In genomic region chr1:35876988-35877387, GRCh38 we compare ENCODE assay signal across 2 cellular contexts.
TF ChIP-seq lines count a peak whose summit lies in the region.

No MANE protein-coding gene starts in this region.

TF ChIP-seq in K562, 482 proteins besides CTCF, POLR2A, EP300 and RAD21 (continued from another document):
- TF ChIP-seq FOXM1 (IDR thresholded peaks at IDR 0.05; ENCODE audit: low read depth) (no peak), FOXM1 (CRISPR knock-in tag; IDR thresholded peaks at IDR 0.05; ENCODE audit: low read depth) (no peak), NELFE (IDR thresholded peaks at IDR 0.05; ENCODE audit: insufficient read depth, insufficient read length) (no peak), ZSCAN32 (CRISPR knock-in tag; IDR thresholded peaks at IDR 0.05) (no peak), SAP30 (IDR thresholded peaks at IDR 0.05; ENCODE audit: borderline replicate concordance, insufficient read depth, low read depth, low read length, poor library complexity, severe bottlenecking) (peak; percentile 41), FOXA3 (CRISPR knock-in tag; conservative IDR thresholded peaks at IDR 0.05 in 1 of 2, IDR thresholded peaks at IDR 0.05 in 1 of 2) (no peak), THAP7 (CRISPR knock-in tag; IDR thresholded peaks at IDR 0.05) (no peak), GABPA (tag; conservative IDR thresholded peaks at IDR 0.05; ENCODE audit: low read depth) (no peak), ZNF717 (CRISPR knock-in tag; IDR thresholded peaks at IDR 0.05) (no peak), RFX7 (CRISPR knock-in tag; IDR thresholded peaks at IDR 0.05) (no peak), XRCC5 (IDR thresholded peaks at IDR 0.05; ENCODE audit: low read depth, low read length) (no peak), ZKSCAN8 (CRISPR knock-in tag; IDR thresholded peaks at IDR 0.05) (no peak), CBX2 (IDR thresholded peaks at IDR 0.05; ENCODE audit: insufficient read depth, low read length, poor library complexity, severe bottlenecking) (no peak), POLR2H (tag; IDR thresholded peaks at IDR 0.05; ENCODE audit: low read depth) (no peak), ZNF239 (CRISPR knock-in tag; IDR thresholded peaks at IDR 0.05) (no peak), HDAC2 (IDR thresholded peaks at IDR 0.05) (peak; percentile 51; the same call in 1 of the 2 replicates), ZBTB17 (CRISPR knock-in tag; IDR thresholded peaks at IDR 0.05) (no peak), ILK (tag; IDR thresholded peaks at IDR 0.05; ENCODE audit: borderline replicate concordance, low read depth) (no peak), ZNF639 (CRISPR knock-in tag; conservative IDR thresholded peaks at IDR 0.05 in 1 of 2, IDR thresholded peaks at IDR 0.05 in 1 of 2) (no peak), GABPB1 (CRISPR knock-in tag; IDR thresholded peaks at IDR 0.05) (peak; percentile 57; the same call in 1 of the 2 replicates), NFE2L1 (tag; IDR thresholded peaks at IDR 0.05; ENCODE audit: borderline replicate concordance, low read depth) (no peak), MCM5 (IDR thresholded peaks at IDR 0.05; ENCODE audit: low read depth) (no peak), RNF2 (IDR thresholded peaks at IDR 0.05) (no peak), ZNF143 (CRISPR knock-in tag; IDR thresholded peaks at IDR 0.05) (no peak), PRPF4 (IDR thresholded peaks at IDR 0.05; ENCODE audit: insufficient read depth, low read depth, low read length, poor library complexity, severe bottlenecking) (no peak), NFIX (CRISPR knock-in tag; IDR thresholded peaks at IDR 0.05; ENCODE audit: low read depth) (no peak), ZZZ3 (IDR thresholded peaks at IDR 0.05) (no peak), ZNF444 (CRISPR knock-in tag; IDR thresholded peaks at IDR 0.05) (no peak), HNRNPLL (IDR thresholded peaks at IDR 0.05; ENCODE audit: low read depth, low read length, poor library complexity, severe bottlenecking) (no peak), POU5F1 (IDR thresholded peaks at IDR 0.05; ENCODE audit: borderline replicate concordance, low read depth, low read length, partially characterized antibody) (no peak), RBM25 (IDR thresholded peaks at IDR 0.05; ENCODE audit: low read depth, low read length, severe bottlenecking) (no peak), NCOA1 (IDR thresholded peaks at IDR 0.05; ENCODE audit: low read depth) (0 out of 2 replicates have a peak, but pooled peaks have one; percentile 20)
- TF ChIP-seq, protein P1, sequence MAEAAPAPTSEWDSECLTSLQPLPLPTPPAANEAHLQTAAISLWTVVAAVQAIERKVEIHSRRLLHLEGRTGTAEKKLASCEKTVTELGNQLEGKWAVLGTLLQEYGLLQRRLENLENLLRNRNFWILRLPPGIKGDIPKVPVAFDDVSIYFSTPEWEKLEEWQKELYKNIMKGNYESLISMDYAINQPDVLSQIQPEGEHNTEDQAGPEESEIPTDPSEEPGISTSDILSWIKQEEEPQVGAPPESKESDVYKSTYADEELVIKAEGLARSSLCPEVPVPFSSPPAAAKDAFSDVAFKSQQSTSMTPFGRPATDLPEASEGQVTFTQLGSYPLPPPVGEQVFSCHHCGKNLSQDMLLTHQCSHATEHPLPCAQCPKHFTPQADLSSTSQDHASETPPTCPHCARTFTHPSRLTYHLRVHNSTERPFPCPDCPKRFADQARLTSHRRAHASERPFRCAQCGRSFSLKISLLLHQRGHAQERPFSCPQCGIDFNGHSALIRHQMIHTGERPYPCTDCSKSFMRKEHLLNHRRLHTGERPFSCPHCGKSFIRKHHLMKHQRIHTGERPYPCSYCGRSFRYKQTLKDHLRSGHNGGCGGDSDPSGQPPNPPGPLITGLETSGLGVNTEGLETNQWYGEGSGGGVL (CRISPR knock-in tag; IDR thresholded peaks at IDR 0.05): no peak
- TF ChIP-seq, protein P2, sequence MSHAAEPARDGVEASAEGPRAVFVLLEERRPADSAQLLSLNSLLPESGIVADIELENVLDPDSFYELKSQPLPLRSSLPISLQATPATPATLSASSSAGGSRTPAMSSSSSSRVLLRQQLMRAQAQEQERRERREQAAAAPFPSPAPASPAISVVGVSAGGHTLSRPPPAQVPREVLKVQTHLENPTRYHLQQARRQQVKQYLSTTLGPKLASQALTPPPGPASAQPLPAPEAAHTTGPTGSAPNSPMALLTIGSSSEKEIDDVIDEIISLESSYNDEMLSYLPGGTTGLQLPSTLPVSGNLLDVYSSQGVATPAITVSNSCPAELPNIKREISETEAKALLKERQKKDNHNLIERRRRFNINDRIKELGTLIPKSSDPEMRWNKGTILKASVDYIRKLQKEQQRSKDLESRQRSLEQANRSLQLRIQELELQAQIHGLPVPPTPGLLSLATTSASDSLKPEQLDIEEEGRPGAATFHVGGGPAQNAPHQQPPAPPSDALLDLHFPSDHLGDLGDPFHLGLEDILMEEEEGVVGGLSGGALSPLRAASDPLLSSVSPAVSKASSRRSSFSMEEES (CRISPR knock-in tag; IDR thresholded peaks at IDR 0.05): no peak

TF ChIP-seq in HepG2, 621 proteins besides CTCF, POLR2A, EP300 and RAD21 (continued from another document and continues in another):
- TF ChIP-seq ZNF670 (CRISPR knock-in tag; IDR thresholded peaks at IDR 0.05; ENCODE audit: borderline replicate concordance) (no peak), ZNF12 (CRISPR knock-in tag; IDR thresholded peaks at IDR 0.05) (no peak), ZSCAN20 (CRISPR knock-in tag; IDR thresholded peaks at IDR 0.05; ENCODE audit: borderline replicate concordance) (no peak), USF2 (IDR thresholded peaks at IDR 0.05; ENCODE audit: low read depth, low read length) (no peak), USF2 (CRISPR knock-in tag; IDR thresholded peaks at IDR 0.05; ENCODE audit: borderline replicate concordance) (no peak), FOXO1 (CRISPR knock-in tag; IDR thresholded peaks at IDR 0.05) (no peak), DR1 (CRISPR knock-in tag; IDR thresholded peaks at IDR 0.05) (no peak), NAIF1 (CRISPR knock-in tag; IDR thresholded peaks at IDR 0.05; ENCODE audit: borderline replicate concordance) (no peak), TIGD3 (CRISPR knock-in tag; IDR thresholded peaks at IDR 0.05; ENCODE audit: borderline replicate concordance) (no peak), DPF2 (CRISPR knock-in tag; IDR thresholded peaks at IDR 0.05; ENCODE audit: borderline replicate concordance, low read depth) (no peak), SP5 (CRISPR knock-in tag; IDR thresholded peaks at IDR 0.05; ENCODE audit: borderline replicate concordance, low read depth) (no peak), ZNF766 (CRISPR knock-in tag; IDR thresholded peaks at IDR 0.05; ENCODE audit: borderline replicate concordance) (0 out of 2 replicates have a peak, but pooled peaks have one; percentile 31), MXD1 (CRISPR knock-in tag; IDR thresholded peaks at IDR 0.05) (no peak), CBFB (CRISPR knock-in tag; IDR thresholded peaks at IDR 0.05) (no peak), ZNF260 (CRISPR knock-in tag; IDR thresholded peaks at IDR 0.05; ENCODE audit: borderline replicate concordance, low read depth) (no peak), CBX5 (CRISPR knock-in tag; IDR thresholded peaks at IDR 0.05; ENCODE audit: borderline replicate concordance) (no peak), ZBTB4 (CRISPR knock-in tag; IDR thresholded peaks at IDR 0.05; ENCODE audit: borderline replicate concordance) (no peak), ZSCAN25 (CRISPR knock-in tag; IDR thresholded peaks at IDR 0.05) (no peak), AGO1 (IDR thresholded peaks at IDR 0.05; ENCODE audit: low read depth, low read length, poor library complexity, severe bottlenecking) (no peak)
- TF ChIP-seq, protein P3, sequence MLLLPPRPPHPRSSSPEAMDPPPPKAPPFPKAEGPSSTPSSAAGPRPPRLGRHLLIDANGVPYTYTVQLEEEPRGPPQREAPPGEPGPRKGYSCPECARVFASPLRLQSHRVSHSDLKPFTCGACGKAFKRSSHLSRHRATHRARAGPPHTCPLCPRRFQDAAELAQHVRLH (CRISPR knock-in tag; IDR thresholded peaks at IDR 0.05; ENCODE audit: borderline replicate concordance, low read depth): no peak
- TF ChIP-seq, protein P4, sequence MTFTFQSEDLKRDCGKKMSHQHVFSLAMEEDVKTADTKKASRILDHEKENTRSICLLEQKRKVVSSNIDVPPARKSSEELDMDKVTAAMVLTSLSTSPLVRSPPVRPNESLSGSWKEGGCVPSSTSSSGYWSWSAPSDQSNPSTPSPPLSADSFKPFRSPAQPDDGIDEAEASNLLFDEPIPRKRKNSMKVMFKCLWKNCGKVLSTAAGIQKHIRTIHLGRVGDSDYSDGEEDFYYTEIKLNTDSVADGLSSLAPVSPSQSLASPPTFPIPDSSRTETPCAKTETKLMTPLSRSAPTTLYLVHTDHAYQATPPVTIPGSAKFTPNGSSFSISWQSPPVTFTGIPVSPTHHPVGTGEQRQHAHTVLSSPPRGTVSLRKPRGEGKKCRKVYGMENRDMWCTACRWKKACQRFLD (CRISPR knock-in tag; IDR thresholded peaks at IDR 0.05; ENCODE audit: borderline replicate concordance): no peak
- TF ChIP-seq, protein P5, sequence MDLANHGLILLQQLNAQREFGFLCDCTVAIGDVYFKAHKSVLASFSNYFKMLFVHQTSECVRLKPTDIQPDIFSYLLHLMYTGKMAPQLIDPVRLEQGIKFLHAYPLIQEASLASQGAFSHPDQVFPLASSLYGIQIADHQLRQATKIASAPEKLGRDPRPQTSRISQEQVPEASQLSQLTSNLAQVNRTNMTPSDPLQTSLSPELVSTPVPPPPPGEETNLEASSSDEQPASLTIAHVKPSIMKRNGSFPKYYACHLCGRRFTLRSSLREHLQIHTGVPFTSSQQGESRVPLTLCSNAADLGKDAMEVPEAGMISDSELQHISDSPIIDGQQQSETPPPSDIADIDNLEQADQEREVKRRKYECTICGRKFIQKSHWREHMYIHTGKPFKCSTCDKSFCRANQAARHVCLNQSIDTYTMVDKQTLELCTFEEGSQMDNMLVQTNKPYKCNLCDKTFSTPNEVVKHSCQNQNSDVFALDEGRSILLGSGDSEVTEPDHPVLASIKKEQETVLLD (CRISPR knock-in tag; IDR thresholded peaks at IDR 0.05; ENCODE audit: low read depth): no peak
- TF ChIP-seq, protein P6, sequence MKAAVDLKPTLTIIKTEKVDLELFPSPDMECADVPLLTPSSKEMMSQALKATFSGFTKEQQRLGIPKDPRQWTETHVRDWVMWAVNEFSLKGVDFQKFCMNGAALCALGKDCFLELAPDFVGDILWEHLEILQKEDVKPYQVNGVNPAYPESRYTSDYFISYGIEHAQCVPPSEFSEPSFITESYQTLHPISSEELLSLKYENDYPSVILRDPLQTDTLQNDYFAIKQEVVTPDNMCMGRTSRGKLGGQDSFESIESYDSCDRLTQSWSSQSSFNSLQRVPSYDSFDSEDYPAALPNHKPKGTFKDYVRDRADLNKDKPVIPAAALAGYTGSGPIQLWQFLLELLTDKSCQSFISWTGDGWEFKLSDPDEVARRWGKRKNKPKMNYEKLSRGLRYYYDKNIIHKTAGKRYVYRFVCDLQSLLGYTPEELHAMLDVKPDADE (CRISPR knock-in tag; IDR thresholded peaks at IDR 0.05): no peak
